11 cellular contexts compared by ENCODE assay signal in the genomic region with DNA sequence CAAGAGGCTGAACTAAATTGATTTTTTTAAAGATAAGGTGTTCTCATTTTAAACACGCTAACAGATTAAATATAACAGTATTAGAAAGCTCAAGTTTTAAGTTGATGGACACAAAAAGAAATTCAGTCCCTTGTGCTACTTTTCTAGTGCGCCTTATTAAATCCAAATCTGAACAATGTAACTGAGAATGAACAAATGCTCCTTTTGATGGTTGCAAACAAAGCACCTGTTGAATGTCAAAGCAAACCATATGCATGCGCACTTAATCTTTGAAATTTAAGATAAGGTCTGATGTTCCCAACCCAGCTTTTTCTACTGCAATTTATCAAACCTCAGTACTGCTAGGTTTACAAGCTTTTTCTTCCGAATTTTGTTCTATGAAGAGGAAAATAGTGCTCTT.
"Had no signal": no experiment of that assay in that cellular context is flagged by ENCODE, and none has a peak within 500 bp of the region (broad histone marks: within the 10 kb centered on the region; RNA-seq: fewer than 3 reads in every experiment).

No MANE protein-coding gene starts in this region.

- H3K4me1 Mint-ChIP-seq: GM23338, H9 had no signal

- FAIRE-seq: H1, H54 had no signal

- H3K9me3 Mint-ChIP-seq: GM23338, H9, HFFc6 had no signal

- H3K27ac Mint-ChIP-seq: GM23338, H9, HFFc6 had no signal

- H3K4me3 ChIP-seq: GM23248, GM23338, HAP-1 had no signal

- ATAC-seq: GM23338, HCT116 had no signal

- H3K4me2 ChIP-seq: GM23338 had no signal

- DNase-seq: GM23248, GOT3, H7, H9, HCEC 1CT, HFFc6 had no signal

- H3K4me3 Mint-ChIP-seq: GM23338, H9, HFFc6 had no signal

- H3K27ac ChIP-seq: GM23248 had no signal

- H3K9me3 ChIP-seq: HAP-1 had no signal

- H3K36me3 ChIP-seq: HAP-1 had no signal
